Comparison of ENCODE assay signal across 11 cellular contexts in genomic region chr2:177078416-177078815, GRCh38.
DNase-seq lines count a peak whose midpoint lies in the region.
"Had no signal": no experiment of that assay in that cellular context is flagged by ENCODE, and none has a peak within 500 bp of the region (broad histone marks: within the 10 kb centered on the region; RNA-seq: fewer than 3 reads in every experiment).

No MANE protein-coding gene starts in this region.

- intact Hi-C loops in head of caudate nucleus (cut with DNase I) (no loop called here), posterior vena cava (cut with DNase I) (no loop called here)

- DNase-seq in EH (ENCODE audit: low read depth) = peak; percentile 6
- DNase-seq in NOMO-1 treated with dmso at 0.1 percent for 144 hours (lab: John Stamatoyannopoulos, UW; ENCODE audit: unreplicated experiment) = peak; percentile 45
- peak in 28 of 42 donors; percentile 2 to 81 (median 30) for DNase-seq in head of caudate nucleus
- peak; percentile 85 for DNase-seq in posterior vena cava (ENCODE audit: low spot score)
- no peak for DNase-seq in central memory CD4-positive, alpha-beta T cell
- no peak for DNase-seq in stimulated activated naive CD4-positive, alpha-beta T cell (lab: John Stamatoyannopoulos, UW)
- no peak for DNase-seq in NCI-H82 treated with DMSO at 0.1 percent for 48 hours (lab: John Stamatoyannopoulos, UW; ENCODE audit: unreplicated experiment)
- DNase-seq in GM19238 (ENCODE audit: insufficient read length, low spot score) = no peak
- DNase-seq: activated naive CD4-positive, alpha-beta T cell treated with anti-CD3 and anti-CD28 coated beads, Interleukin-2, amount 50 U/mL, for 16 hours; heart left ventricle; NCI-H1694 had no signal

Comparison
In these comparisons a context has a peak if more than half of its experiments do, and no peak if none do; other contexts are left out.
1. DNase-seq: peak in EH (single experiment), NOMO-1 treated with dmso at 0.1 percent for 144 hours (single experiment), head of caudate nucleus (28 of 42) and posterior vena cava (single experiment); none in central memory CD4-positive, alpha-beta T cell (single experiment), stimulated activated naive CD4-positive, alpha-beta T cell (0 of 6), NCI-H82 treated with DMSO at 0.1 percent for 48 hours (single experiment) and GM19238 (single experiment).